In genomic region chr5:39977231-39977630, GRCh38 we compare ENCODE assay signal across 22 cellular contexts.
DNase-seq lines count a peak whose midpoint lies in the region; ATAC-seq and TF ChIP-seq lines count a peak whose summit lies in the region.
"Had no signal": no experiment of that assay in that cellular context is flagged by ENCODE, and none has a peak within 500 bp of the region (broad histone marks: within the 10 kb centered on the region; RNA-seq: fewer than 3 reads in every experiment).

No MANE protein-coding gene starts in this region.

- no peaks in the 10 kb centered on the region for H3K79me2 ChIP-seq in GM23248 (ENCODE audit: insufficient read depth)

- no peaks in the 10 kb centered on the region for H3F3A ChIP-seq in GM23248 (ENCODE audit: insufficient read depth)

- H3K36me3 Mint-ChIP-seq in T-cell (no peaks in the 10 kb centered on the region), progenitor cell of endocrine pancreas (ENCODE audit: insufficient read depth) (no peaks in the 10 kb centered on the region)

- no peak overlapping the region for H3K4me3 Mint-ChIP-seq in T-cell
- H3K4me3 Mint-ChIP-seq in progenitor cell of endocrine pancreas (ENCODE audit: low read depth), result no peak overlapping the region
- H3K4me3 Mint-ChIP-seq: CD4-positive, alpha-beta memory T cell had no signal

- no peaks in the 10 kb centered on the region for H3K9me2 ChIP-seq in GM23248 (ENCODE audit: insufficient read depth)

- in situ Hi-C loops in GM23248 (cut with MboI), result no loop called here

- POLR2A ChIA-PET in T-cell (lab: Charles Lee), result no interaction called here

- H3K9me3 ChIP-seq in GM23248 (ENCODE audit: low read depth), result no peaks in the 10 kb centered on the region
- no peaks in the 10 kb centered on the region for H3K9me3 ChIP-seq in left lung
- H3K9me3 ChIP-seq: BLaER1 treated with 17β-estradiol and CSF1 and Interleukin-3, amounts not matched to agents 10 nM and 100 nM; Peyer's patch had no signal

- intact Hi-C loops in left lung (cut with DNase I), result no loop called here

- H3K4me2 ChIP-seq in GM23248 (ENCODE audit: unreplicated experiment), result no peak overlapping the region
- H3K4me2 ChIP-seq: BLaER1 treated with 17β-estradiol and CSF1 and Interleukin-3, amounts not matched to agents 10 nM and 100 nM; KMS-11 had no signal

- no peak overlapping the region for H3K9ac ChIP-seq in GM23248
- H3K9ac ChIP-seq: BLaER1 treated with 17β-estradiol and CSF1 and Interleukin-3, amounts not matched to agents 10 nM and 100 nM; KMS-11 had no signal

- no peaks in the 10 kb centered on the region for H3K36me3 ChIP-seq in GM23248 (ENCODE audit: low read depth)
- H3K36me3 ChIP-seq in left lung, result no peaks in the 10 kb centered on the region
- H3K36me3 ChIP-seq: BLaER1 treated with 17β-estradiol and CSF1 and Interleukin-3, amounts not matched to agents 10 nM and 100 nM; Peyer's patch had no signal

- H3K4me1 ChIP-seq in GM23248 (ENCODE audit: insufficient read depth) (no peaks in the 10 kb centered on the region), left lung (no peaks in the 10 kb centered on the region)
- H3K4me1 ChIP-seq: BLaER1 treated with 17β-estradiol and CSF1 and Interleukin-3, amounts not matched to agents 10 nM and 100 nM; Peyer's patch had no signal

- TF ChIP-seq CTCF in progenitor cell of endocrine pancreas (IDR thresholded peaks at IDR 0.05; ENCODE audit: unreplicated experiment), result no peak
- no peak for TF ChIP-seq CTCF in left lung (IDR thresholded peaks at IDR 0.05)

- H3K4me1 Mint-ChIP-seq in T-cell (no peaks in the 10 kb centered on the region), progenitor cell of endocrine pancreas (ENCODE audit: low read depth) (no peaks in the 10 kb centered on the region)
- H3K4me1 Mint-ChIP-seq: CD4-positive, alpha-beta memory T cell had no signal

- H3K9me3 Mint-ChIP-seq in T-cell (no peaks in the 10 kb centered on the region), progenitor cell of endocrine pancreas (ENCODE audit: low read depth) (peaks cover 3% of the 10 kb centered on the region)

- DNase-seq in GM23248 (peak; percentile 0), astrocyte of the hippocampus (ENCODE audit: low read depth, low spot score) (peak; percentile 35), foreskin melanocyte (peak; percentile 32), T-cell (no peak), progenitor cell of endocrine pancreas (ENCODE audit: low spot score, unreplicated experiment) (no peak), left lung (no peak)
- DNase-seq: CD4-positive, alpha-beta memory T cell; DND-41; GOT3; HCEC 1CT; IMR-90; MV-4-11; NCI-H1105 treated with DMSO at 0.1 percent for 48 hours; NCI-H2029 treated with DMSO at 0.1 percent for 48 hours; NCI-H2171; NCI-H446; NCI-H526; Peyer's patch had no signal

- H3K27me3 Mint-ChIP-seq in T-cell (peaks cover 0 to 4% of the 10 kb centered on the region in 2 donors), progenitor cell of endocrine pancreas (no peaks in the 10 kb centered on the region)
- H3K27me3 Mint-ChIP-seq: CD4-positive, alpha-beta memory T cell had no signal

- H3K27ac Mint-ChIP-seq in T-cell (no peak overlapping the region), progenitor cell of endocrine pancreas (no peak overlapping the region)
- H3K27ac Mint-ChIP-seq: CD4-positive, alpha-beta memory T cell had no signal

- H3K4me3 ChIP-seq in GM23248 (no peak overlapping the region), left lung (no peak overlapping the region)
- H3K4me3 ChIP-seq: BLaER1 treated with 17β-estradiol and CSF1 and Interleukin-3, amounts not matched to agents 10 nM and 100 nM; Peyer's patch had no signal

- 42 to 51% methylated on average over 2 of the region's 2 CpGs for WGBS in GM23248 (ENCODE audit: low coverage in 1 of 2, low lambda C conversion rate in 2 of 2, missing lambda C conversion rate in 2 of 2), 2 experiments

- no peak overlapping the region for H2AFZ ChIP-seq in GM23248

- CTCF ChIA-PET in T-cell (lab: Charles Lee), result no interaction called here

- no peaks in the 10 kb centered on the region for H4K20me1 ChIP-seq in GM23248 (ENCODE audit: insufficient read depth)
- H4K20me1 ChIP-seq: BLaER1 treated with 17β-estradiol and CSF1 and Interleukin-3, amounts not matched to agents 10 nM and 100 nM had no signal

- no peak overlapping the region for H3K27ac ChIP-seq in GM23248
- no peak overlapping the region for H3K27ac ChIP-seq in left lung
- H3K27ac ChIP-seq: BLaER1 treated with 17β-estradiol and CSF1 and Interleukin-3, amounts not matched to agents 10 nM and 100 nM; HL-60; KMS-11; Peyer's patch had no signal

- H3K27me3 ChIP-seq in GM23248 (replicated peaks; ENCODE audit: insufficient read depth), result no peaks in the 10 kb centered on the region
- no peaks in the 10 kb centered on the region for H3K27me3 ChIP-seq in left lung
- H3K27me3 ChIP-seq: BLaER1 treated with 17β-estradiol and CSF1 and Interleukin-3, amounts not matched to agents 10 nM and 100 nM; Peyer's patch had no signal

- no peak for ATAC-seq in GM21528 (IDR thresholded peaks at IDR 0.05; ENCODE audit: low FRiP score, unreplicated experiment)
- ATAC-seq in T-cell (replicated peaks in 1 of 4), result no peak
- ATAC-seq in left lung, result no peak

Comparison
In these comparisons a context has a peak if more than half of its experiments do, and no peak if none do; other contexts are left out.
1. DNase-seq: peak in GM23248 (single experiment), astrocyte of the hippocampus (single experiment) and foreskin melanocyte (single experiment); none in T-cell (0 of 34), progenitor cell of endocrine pancreas (single experiment) and left lung (0 of 2).